In the genomic region with DNA sequence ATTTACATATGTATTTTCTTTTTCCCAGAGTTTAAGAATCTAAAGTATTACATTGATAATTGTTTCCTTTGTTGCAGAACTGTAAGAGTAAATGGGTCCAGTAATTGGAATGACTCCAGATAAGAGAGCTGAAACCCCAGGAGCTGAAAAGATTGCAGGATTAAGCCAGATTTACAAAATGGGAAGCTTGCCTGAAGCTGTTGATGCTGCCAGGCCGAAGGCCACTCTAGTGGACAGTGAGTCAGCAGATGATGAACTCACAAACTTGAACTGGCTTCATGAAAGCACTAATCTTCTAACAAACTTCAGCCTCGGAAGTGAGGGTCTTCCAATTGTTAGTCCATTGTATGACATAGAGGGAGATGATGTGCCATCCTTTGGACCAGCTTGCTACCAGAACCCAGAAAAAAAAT, we compare ENCODE assay signal across 10 cellular contexts. TPM values are rescaled to one million over a fixed set of nuclear protein-coding genes. Genes with fewer than 3 reads are reported as not detected.
DNase-seq lines count a peak whose midpoint lies in the region; ATAC-seq and TF ChIP-seq lines count a peak whose summit lies in the region.
"Had no signal": no experiment of that assay in that cellular context is flagged by ENCODE, and none has a peak within 500 bp of the region (broad histone marks: within the 10 kb centered on the region; RNA-seq: fewer than 3 reads in every experiment).

No MANE protein-coding gene starts in this region.

- no peaks in the 10 kb centered on the region for H3K27me3 ChIP-seq in vagina

- no peak for TF ChIP-seq CTCF in vagina (IDR thresholded peaks at IDR 0.05)

- intact Hi-C loops in dendritic cell treated with granulocyte-macrophage colony-stimulating factor and Interleukin-4, amounts not matched to agents 40 ng/mL and 50 ng/mL, for 4 days (cut with micrococcal nuclease) = loop anchor here (10.0 kb wide), 1 partner anchor 441 kb away; a partner anchor contains a TSS
- intact Hi-C loops in vagina (cut with DNase I) = no loop called here

- peak overlapping the region; percentile 22 for H3K27ac ChIP-seq in vagina

- peaks cover 2 to 4% of the 10 kb centered on the region in 2 donors for H3K9me3 Mint-ChIP-seq in activated T-cell treated with anti-CD3 and anti-CD28 coated beads, Interleukin-2, amount 50 U/mL, for 72 hours
- peaks cover 12% of the 10 kb centered on the region for H3K9me3 Mint-ChIP-seq in dendritic cell treated with granulocyte-macrophage colony-stimulating factor and Interleukin-4, amounts not matched to agents 40 ng/mL and 50 ng/mL, for 4 days

- H3K36me3 Mint-ChIP-seq in activated T-cell treated with anti-CD3 and anti-CD28 coated beads, Interleukin-2, amount 50 U/mL, for 72 hours (ENCODE audit: insufficient read depth in 2 of 2) = peaks cover 14 to 32% of the 10 kb centered on the region in 2 donors
- peaks cover 49% of the 10 kb centered on the region for H3K36me3 Mint-ChIP-seq in dendritic cell treated with granulocyte-macrophage colony-stimulating factor and Interleukin-4, amounts not matched to agents 40 ng/mL and 50 ng/mL, for 4 days (ENCODE audit: low read depth)

- no peak overlapping the region for H3K4me3 ChIP-seq in vagina

- no peak for TF ChIP-seq POLR2A in vagina (IDR thresholded peaks at IDR 0.05)
- TF ChIP-seq POLR2A in GM18505 (IDR thresholded peaks at IDR 0.05; ENCODE audit: borderline replicate concordance, extremely low read depth, insufficient read depth, insufficient read length) = no peak

- H3K36me3 ChIP-seq in vagina = peaks cover 0 to 8% of the 10 kb centered on the region in 2 donors

- H3K27me3 Mint-ChIP-seq in activated T-cell treated with anti-CD3 and anti-CD28 coated beads, Interleukin-2, amount 50 U/mL, for 72 hours (ENCODE audit: low read depth) = no peaks in the 10 kb centered on the region
- H3K27me3 Mint-ChIP-seq in dendritic cell treated with granulocyte-macrophage colony-stimulating factor and Interleukin-4, amounts not matched to agents 40 ng/mL and 50 ng/mL, for 4 days = no peaks in the 10 kb centered on the region
- H3K27me3 Mint-ChIP-seq: CD8-positive, alpha-beta memory T cell; naive B cell had no signal

- H3K4me3 Mint-ChIP-seq in activated T-cell treated with anti-CD3 and anti-CD28 coated beads, Interleukin-2, amount 50 U/mL, for 72 hours = no peak overlapping the region
- H3K4me3 Mint-ChIP-seq in dendritic cell treated with granulocyte-macrophage colony-stimulating factor and Interleukin-4, amounts not matched to agents 40 ng/mL and 50 ng/mL, for 4 days = no peak overlapping the region
- H3K4me3 Mint-ChIP-seq: naive B cell had no signal

- DNase-seq in activated T-cell treated with anti-CD3 and anti-CD28 coated beads, Interleukin-2, amount 50 U/mL, for 72 hours = no peak
- DNase-seq in activated T-cell treated with anti-CD3 and anti-CD28 coated beads for 4 hours (no peak), medulla oblongata (ENCODE audit: extremely low spot score) (peak; percentile 89), vagina (ENCODE audit: extremely low spot score in 2 of 2) (no peak), NCI-H2171 (lab: John Stamatoyannopoulos, UW) (no peak)
- DNase-seq: CD8-positive, alpha-beta memory T cell; naive B cell had no signal

- H3K27ac Mint-ChIP-seq in activated T-cell treated with anti-CD3 and anti-CD28 coated beads, Interleukin-2, amount 50 U/mL, for 72 hours = peak overlapping the region; percentile 54
- H3K27ac Mint-ChIP-seq in dendritic cell treated with granulocyte-macrophage colony-stimulating factor and Interleukin-4, amounts not matched to agents 40 ng/mL and 50 ng/mL, for 4 days = peak overlapping the region; percentile 60

- H3K4me1 ChIP-seq in vagina = peaks cover 30% of the 10 kb centered on the region

- peaks cover 11% of the 10 kb centered on the region for H3K9me3 ChIP-seq in vagina

- ATAC-seq in activated T-cell treated with anti-CD3 and anti-CD28 coated beads, Interleukin-2, amount 50 U/mL, for 72 hours (replicated peaks in 1 of 2) = no peak
- ATAC-seq in HG03039 (IDR thresholded peaks at IDR 0.05; ENCODE audit: unreplicated experiment) = no peak
- no peak for ATAC-seq in GM18505 (IDR thresholded peaks at IDR 0.05; ENCODE audit: unreplicated experiment)

- peaks cover 34% of the 10 kb centered on the region for H3K4me1 Mint-ChIP-seq in activated T-cell treated with anti-CD3 and anti-CD28 coated beads, Interleukin-2, amount 50 U/mL, for 72 hours (ENCODE audit: low read depth)
- H3K4me1 Mint-ChIP-seq in dendritic cell treated with granulocyte-macrophage colony-stimulating factor and Interleukin-4, amounts not matched to agents 40 ng/mL and 50 ng/mL, for 4 days (ENCODE audit: low read depth) = peaks cover 26% of the 10 kb centered on the region

RNA-seq across cellular contexts. Expression of a gene that starts 31.6 kb away (rescaled TPM):
- 10 to 100 TPM; 33.7 to 36.4 TPM for total RNA-seq in activated T-cell treated with anti-CD3 and anti-CD28 coated beads, Interleukin-2, amount 50 U/mL, for 72 hours
- total RNA-seq in vagina = 21.6 TPM
